2 cellular contexts compared by ENCODE assay signal in genomic region chr10:66378117-66378876, GRCh38.
TF ChIP-seq lines count a peak whose summit lies in the region.

No MANE protein-coding gene starts in this region.

TF ChIP-seq in GM23338, 12 proteins besides CTCF, POLR2A, EP300 and RAD21:
- TF ChIP-seq JUNB (IDR thresholded peaks at IDR 0.05; ENCODE audit: unreplicated experiment) (no peak), EZH2 (IDR thresholded peaks at IDR 0.05; ENCODE audit: low read depth, unreplicated experiment) (no peak), NANOG (IDR thresholded peaks at IDR 0.05; ENCODE audit: borderline replicate concordance) (no peak), ZNF462 (CRISPR knock-in tag; IDR thresholded peaks at IDR 0.05) (no peak), ZNF331 (CRISPR knock-in tag; IDR thresholded peaks at IDR 0.05; ENCODE audit: low read depth) (no peak), REST (IDR thresholded peaks at IDR 0.05; ENCODE audit: unreplicated experiment) (no peak), POLR2AphosphoS5 (IDR thresholded peaks at IDR 0.05; ENCODE audit: low read depth) (no peak), ZNF114 (CRISPR knock-in tag; IDR thresholded peaks at IDR 0.05) (no peak), EZH2phosphoT487 (IDR thresholded peaks at IDR 0.05; ENCODE audit: unreplicated experiment) (no peak), STAT1 (IDR thresholded peaks at IDR 0.05; ENCODE audit: unreplicated experiment) (no peak), CREB1 (CRISPR knock-in tag; IDR thresholded peaks at IDR 0.05; ENCODE audit: low read depth) (no peak)
- TF ChIP-seq, protein P1, sequence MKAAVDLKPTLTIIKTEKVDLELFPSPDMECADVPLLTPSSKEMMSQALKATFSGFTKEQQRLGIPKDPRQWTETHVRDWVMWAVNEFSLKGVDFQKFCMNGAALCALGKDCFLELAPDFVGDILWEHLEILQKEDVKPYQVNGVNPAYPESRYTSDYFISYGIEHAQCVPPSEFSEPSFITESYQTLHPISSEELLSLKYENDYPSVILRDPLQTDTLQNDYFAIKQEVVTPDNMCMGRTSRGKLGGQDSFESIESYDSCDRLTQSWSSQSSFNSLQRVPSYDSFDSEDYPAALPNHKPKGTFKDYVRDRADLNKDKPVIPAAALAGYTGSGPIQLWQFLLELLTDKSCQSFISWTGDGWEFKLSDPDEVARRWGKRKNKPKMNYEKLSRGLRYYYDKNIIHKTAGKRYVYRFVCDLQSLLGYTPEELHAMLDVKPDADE (IDR thresholded peaks at IDR 0.05): no peak

TF ChIP-seq in WTC11, 78 proteins besides CTCF, POLR2A, EP300 and RAD21:
- TF ChIP-seq SP1 (CRISPR knock-in tag; conservative IDR thresholded peaks at IDR 0.05) (no peak), JUN (CRISPR knock-in tag; IDR thresholded peaks at IDR 0.05) (no peak), NR2C2 (CRISPR knock-in tag; IDR thresholded peaks at IDR 0.05) (no peak), ERG (CRISPR knock-in tag; IDR thresholded peaks at IDR 0.05) (no peak), HMGA2 (CRISPR knock-in tag; IDR thresholded peaks at IDR 0.05) (no peak), GABPB1 (CRISPR knock-in tag; IDR thresholded peaks at IDR 0.05) (no peak), ZNF532 (CRISPR knock-in tag; IDR thresholded peaks at IDR 0.05; ENCODE audit: borderline replicate concordance) (no peak), CBFB (CRISPR knock-in tag; IDR thresholded peaks at IDR 0.05; ENCODE audit: low read depth) (no peak), MLX (CRISPR knock-in tag; IDR thresholded peaks at IDR 0.05) (no peak), AFF4 (CRISPR knock-in tag; IDR thresholded peaks at IDR 0.05; ENCODE audit: borderline replicate concordance) (no peak), ZNF232 (CRISPR knock-in tag; IDR thresholded peaks at IDR 0.05) (no peak), KAT7 (CRISPR knock-in tag; IDR thresholded peaks at IDR 0.05; ENCODE audit: borderline replicate concordance) (no peak)
- TF ChIP-seq, protein P2, sequence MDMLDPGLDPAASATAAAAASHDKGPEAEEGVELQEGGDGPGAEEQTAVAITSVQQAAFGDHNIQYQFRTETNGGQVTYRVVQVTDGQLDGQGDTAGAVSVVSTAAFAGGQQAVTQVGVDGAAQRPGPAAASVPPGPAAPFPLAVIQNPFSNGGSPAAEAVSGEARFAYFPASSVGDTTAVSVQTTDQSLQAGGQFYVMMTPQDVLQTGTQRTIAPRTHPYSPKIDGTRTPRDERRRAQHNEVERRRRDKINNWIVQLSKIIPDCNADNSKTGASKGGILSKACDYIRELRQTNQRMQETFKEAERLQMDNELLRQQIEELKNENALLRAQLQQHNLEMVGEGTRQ (CRISPR knock-in tag; IDR thresholded peaks at IDR 0.05): no peak
- TF ChIP-seq, protein P3, sequence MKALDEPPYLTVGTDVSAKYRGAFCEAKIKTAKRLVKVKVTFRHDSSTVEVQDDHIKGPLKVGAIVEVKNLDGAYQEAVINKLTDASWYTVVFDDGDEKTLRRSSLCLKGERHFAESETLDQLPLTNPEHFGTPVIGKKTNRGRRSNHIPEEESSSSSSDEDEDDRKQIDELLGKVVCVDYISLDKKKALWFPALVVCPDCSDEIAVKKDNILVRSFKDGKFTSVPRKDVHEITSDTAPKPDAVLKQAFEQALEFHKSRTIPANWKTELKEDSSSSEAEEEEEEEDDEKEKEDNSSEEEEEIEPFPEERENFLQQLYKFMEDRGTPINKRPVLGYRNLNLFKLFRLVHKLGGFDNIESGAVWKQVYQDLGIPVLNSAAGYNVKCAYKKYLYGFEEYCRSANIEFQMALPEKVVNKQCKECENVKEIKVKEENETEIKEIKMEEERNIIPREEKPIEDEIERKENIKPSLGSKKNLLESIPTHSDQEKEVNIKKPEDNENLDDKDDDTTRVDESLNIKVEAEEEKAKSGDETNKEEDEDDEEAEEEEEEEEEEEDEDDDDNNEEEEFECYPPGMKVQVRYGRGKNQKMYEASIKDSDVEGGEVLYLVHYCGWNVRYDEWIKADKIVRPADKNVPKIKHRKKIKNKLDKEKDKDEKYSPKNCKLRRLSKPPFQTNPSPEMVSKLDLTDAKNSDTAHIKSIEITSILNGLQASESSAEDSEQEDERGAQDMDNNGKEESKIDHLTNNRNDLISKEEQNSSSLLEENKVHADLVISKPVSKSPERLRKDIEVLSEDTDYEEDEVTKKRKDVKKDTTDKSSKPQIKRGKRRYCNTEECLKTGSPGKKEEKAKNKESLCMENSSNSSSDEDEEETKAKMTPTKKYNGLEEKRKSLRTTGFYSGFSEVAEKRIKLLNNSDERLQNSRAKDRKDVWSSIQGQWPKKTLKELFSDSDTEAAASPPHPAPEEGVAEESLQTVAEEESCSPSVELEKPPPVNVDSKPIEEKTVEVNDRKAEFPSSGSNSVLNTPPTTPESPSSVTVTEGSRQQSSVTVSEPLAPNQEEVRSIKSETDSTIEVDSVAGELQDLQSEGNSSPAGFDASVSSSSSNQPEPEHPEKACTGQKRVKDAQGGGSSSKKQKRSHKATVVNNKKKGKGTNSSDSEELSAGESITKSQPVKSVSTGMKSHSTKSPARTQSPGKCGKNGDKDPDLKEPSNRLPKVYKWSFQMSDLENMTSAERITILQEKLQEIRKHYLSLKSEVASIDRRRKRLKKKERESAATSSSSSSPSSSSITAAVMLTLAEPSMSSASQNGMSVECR (CRISPR knock-in tag; IDR thresholded peaks at IDR 0.05; ENCODE audit: borderline replicate concordance): no peak
- TF ChIP-seq, protein P4, sequence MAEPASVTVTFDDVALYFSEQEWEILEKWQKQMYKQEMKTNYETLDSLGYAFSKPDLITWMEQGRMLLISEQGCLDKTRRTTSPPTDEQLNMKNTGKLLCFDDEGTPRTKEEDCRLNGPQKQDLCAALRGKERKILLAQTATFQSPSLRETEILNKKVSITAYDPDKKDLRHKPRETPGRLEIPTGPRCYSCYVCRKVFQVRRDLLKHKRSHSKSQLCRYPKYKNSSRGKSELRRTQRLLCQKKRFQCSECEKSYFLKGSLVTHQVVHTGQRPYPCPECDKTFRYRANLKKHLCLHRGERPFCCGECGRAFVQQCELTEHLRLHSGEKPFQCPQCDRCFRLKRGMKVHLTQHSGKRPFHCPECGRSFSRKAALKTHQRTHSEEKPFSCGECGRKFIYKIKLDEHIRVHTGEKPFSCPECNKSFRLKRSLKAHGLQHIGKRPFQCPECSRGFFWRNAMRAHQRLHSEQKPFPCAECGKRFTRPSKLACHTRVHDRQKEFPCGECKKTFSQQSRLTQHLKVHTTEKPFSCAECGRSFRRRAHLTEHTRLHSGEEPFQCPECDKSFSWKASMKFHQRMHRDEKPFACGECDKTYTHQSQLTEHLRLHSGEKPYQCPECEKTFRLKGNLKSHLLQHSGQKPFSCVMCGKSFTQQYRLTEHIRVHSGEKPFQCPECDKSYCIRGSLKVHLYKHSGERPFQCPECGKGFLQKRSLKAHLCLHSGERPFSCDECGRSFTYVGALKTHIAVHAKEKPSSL (CRISPR knock-in tag; conservative IDR thresholded peaks at IDR 0.05): no peak
- TF ChIP-seq, protein P5, sequence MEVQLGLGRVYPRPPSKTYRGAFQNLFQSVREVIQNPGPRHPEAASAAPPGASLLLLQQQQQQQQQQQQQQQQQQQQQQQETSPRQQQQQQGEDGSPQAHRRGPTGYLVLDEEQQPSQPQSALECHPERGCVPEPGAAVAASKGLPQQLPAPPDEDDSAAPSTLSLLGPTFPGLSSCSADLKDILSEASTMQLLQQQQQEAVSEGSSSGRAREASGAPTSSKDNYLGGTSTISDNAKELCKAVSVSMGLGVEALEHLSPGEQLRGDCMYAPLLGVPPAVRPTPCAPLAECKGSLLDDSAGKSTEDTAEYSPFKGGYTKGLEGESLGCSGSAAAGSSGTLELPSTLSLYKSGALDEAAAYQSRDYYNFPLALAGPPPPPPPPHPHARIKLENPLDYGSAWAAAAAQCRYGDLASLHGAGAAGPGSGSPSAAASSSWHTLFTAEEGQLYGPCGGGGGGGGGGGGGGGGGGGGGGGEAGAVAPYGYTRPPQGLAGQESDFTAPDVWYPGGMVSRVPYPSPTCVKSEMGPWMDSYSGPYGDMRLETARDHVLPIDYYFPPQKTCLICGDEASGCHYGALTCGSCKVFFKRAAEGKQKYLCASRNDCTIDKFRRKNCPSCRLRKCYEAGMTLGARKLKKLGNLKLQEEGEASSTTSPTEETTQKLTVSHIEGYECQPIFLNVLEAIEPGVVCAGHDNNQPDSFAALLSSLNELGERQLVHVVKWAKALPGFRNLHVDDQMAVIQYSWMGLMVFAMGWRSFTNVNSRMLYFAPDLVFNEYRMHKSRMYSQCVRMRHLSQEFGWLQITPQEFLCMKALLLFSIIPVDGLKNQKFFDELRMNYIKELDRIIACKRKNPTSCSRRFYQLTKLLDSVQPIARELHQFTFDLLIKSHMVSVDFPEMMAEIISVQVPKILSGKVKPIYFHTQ (CRISPR knock-in tag; IDR thresholded peaks at IDR 0.05): no peak
